13 cellular contexts compared by ENCODE assay signal in the genomic region with DNA sequence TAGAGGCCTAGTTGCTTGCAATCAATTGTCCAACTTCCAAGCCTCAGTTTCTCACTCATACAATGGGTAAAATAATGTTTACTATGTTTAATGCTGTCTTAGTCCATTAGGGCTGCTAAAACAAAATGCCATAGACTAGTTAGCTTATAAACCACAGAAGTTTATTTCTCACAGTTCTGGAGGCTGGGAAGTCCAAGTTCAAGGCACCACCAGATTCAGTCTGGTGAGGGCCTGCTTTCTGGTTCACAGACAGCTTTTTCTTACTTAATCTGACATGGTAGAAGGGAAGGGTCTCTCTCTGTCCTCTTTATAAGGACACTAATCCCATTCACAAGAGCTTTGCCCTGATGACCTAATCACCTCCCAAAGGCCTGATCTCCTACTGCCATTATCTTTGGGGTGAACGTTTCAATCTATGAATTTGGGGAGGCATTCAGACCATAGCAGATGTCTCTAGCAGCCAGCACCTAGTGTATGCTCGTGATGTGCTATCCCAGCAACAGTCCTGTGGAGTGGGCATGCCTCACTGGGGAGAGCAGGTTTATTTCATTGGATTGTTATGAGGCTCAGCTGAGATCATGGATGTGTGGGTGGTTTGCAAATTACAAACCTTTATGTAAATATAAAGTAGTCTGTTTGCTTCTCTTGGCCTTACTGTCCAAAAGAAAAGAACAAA. TPM values are rescaled to one million over a fixed set of nuclear protein-coding genes. Genes with fewer than 3 reads are reported as not detected.
DNase-seq lines count a peak whose midpoint lies in the region; ATAC-seq, FAIRE-seq and TF ChIP-seq lines count a peak whose summit lies in the region.
"Had no signal": no experiment of that assay in that cellular context is flagged by ENCODE, and none has a peak within 500 bp of the region (broad histone marks: within the 10 kb centered on the region; RNA-seq: fewer than 3 reads in every experiment).

No MANE protein-coding gene starts in this region.

- peaks cover 70% of the 10 kb centered on the region for H3K36me3 ChIP-seq in mesodermal cell (ENCODE audit: control insufficient read depth, insufficient read depth, low read length)

- H3K27me3 Mint-ChIP-seq in activated T-helper 17 cell treated with anti-CD3 and anti-CD28 coated beads, Interleukin-2, amount 50 U/mL, for 72 hours, result no peaks in the 10 kb centered on the region
- H3K27me3 Mint-ChIP-seq in stimulated activated memory B cell treated with anti-CD40 and anti-IgM and Interleukin-4, amounts not matched to agents 10 μg/mL and 1 μg/mL and 100 μg/mL, for 72 hours, result no peaks in the 10 kb centered on the region
- H3K27me3 Mint-ChIP-seq: activated naive CD4-positive, alpha-beta T cell treated with anti-CD3 and anti-CD28 coated beads, Interleukin-2, amount 10 ng/mL, durations not matched to agents 7 days and 5 days had no signal

- H3K4me1 ChIP-seq in mesodermal cell (ENCODE audit: control insufficient read depth, insufficient read depth, low read length, poor library complexity, severe bottlenecking), result peaks cover 39% of the 10 kb centered on the region

- peaks cover 5% of the 10 kb centered on the region for H3K9me3 ChIP-seq in mesodermal cell (ENCODE audit: control insufficient read depth, low read length)

- peaks cover 59% of the 10 kb centered on the region for H3K4me1 Mint-ChIP-seq in activated T-helper 17 cell treated with anti-CD3 and anti-CD28 coated beads, Interleukin-2, amount 50 U/mL, for 72 hours
- H3K4me1 Mint-ChIP-seq in stimulated activated memory B cell treated with anti-CD40 and anti-IgM and Interleukin-4, amounts not matched to agents 10 μg/mL and 1 μg/mL and 100 μg/mL, for 72 hours, result peaks cover 74% of the 10 kb centered on the region

- peak; percentile 5 for FAIRE-seq in GM12891 (lab: Jason Lieb, UNC)

- no peak overlapping the region for H3K4me3 Mint-ChIP-seq in activated T-helper 17 cell treated with anti-CD3 and anti-CD28 coated beads, Interleukin-2, amount 50 U/mL, for 72 hours
- no peak overlapping the region for H3K4me3 Mint-ChIP-seq in stimulated activated memory B cell treated with anti-CD40 and anti-IgM and Interleukin-4, amounts not matched to agents 10 μg/mL and 1 μg/mL and 100 μg/mL, for 72 hours
- H3K4me3 Mint-ChIP-seq: activated naive CD4-positive, alpha-beta T cell treated with anti-CD3 and anti-CD28 coated beads, Interleukin-2, amount 10 ng/mL, durations not matched to agents 7 days and 5 days had no signal

- H3K9me3 Mint-ChIP-seq in activated T-helper 17 cell treated with anti-CD3 and anti-CD28 coated beads, Interleukin-2, amount 50 U/mL, for 72 hours, result no peaks in the 10 kb centered on the region
- no peaks in the 10 kb centered on the region for H3K9me3 Mint-ChIP-seq in stimulated activated memory B cell treated with anti-CD40 and anti-IgM and Interleukin-4, amounts not matched to agents 10 μg/mL and 1 μg/mL and 100 μg/mL, for 72 hours

- H3K36me3 Mint-ChIP-seq in activated T-helper 17 cell treated with anti-CD3 and anti-CD28 coated beads, Interleukin-2, amount 50 U/mL, for 72 hours (ENCODE audit: low read depth), result peaks cover 26% of the 10 kb centered on the region
- H3K36me3 Mint-ChIP-seq in stimulated activated memory B cell treated with anti-CD40 and anti-IgM and Interleukin-4, amounts not matched to agents 10 μg/mL and 1 μg/mL and 100 μg/mL, for 72 hours, result peaks cover 49% of the 10 kb centered on the region

- peak overlapping the region; percentile 4 for H3K27ac Mint-ChIP-seq in activated T-helper 17 cell treated with anti-CD3 and anti-CD28 coated beads, Interleukin-2, amount 50 U/mL, for 72 hours
- H3K27ac Mint-ChIP-seq in stimulated activated memory B cell treated with anti-CD40 and anti-IgM and Interleukin-4, amounts not matched to agents 10 μg/mL and 1 μg/mL and 100 μg/mL, for 72 hours, result peak overlapping the region; percentile 84
- H3K27ac Mint-ChIP-seq: activated naive CD4-positive, alpha-beta T cell treated with anti-CD3 and anti-CD28 coated beads, Interleukin-2, amount 10 ng/mL, durations not matched to agents 7 days and 5 days had no signal

- peak overlapping the region; percentile 47 for H3K27ac ChIP-seq in mesodermal cell (ENCODE audit: low read depth, low read length, severe bottlenecking)
- H3K27ac ChIP-seq: C4-2B had no signal

- TF ChIP-seq POLR2A in GM12891 (IDR thresholded peaks at IDR 0.05; ENCODE audit: low read depth, low read length), result no peak

- ATAC-seq in activated T-helper 17 cell treated with anti-CD3 and anti-CD28 coated beads, Interleukin-2, amount 50 U/mL, for 72 hours (replicated peaks), result no peak
- ATAC-seq in stimulated activated memory B cell treated with anti-CD40 and anti-IgM and Interleukin-4, amounts not matched to agents 10 μg/mL and 1 μg/mL and 100 μg/mL, for 72 hours, result no peak
- ATAC-seq in HG03025 (IDR thresholded peaks at IDR 0.05; ENCODE audit: low FRiP score, unreplicated experiment), result no peak

- H3K4me3 ChIP-seq in mesodermal cell (ENCODE audit: extremely low read depth, insufficient read depth, low read length, poor library complexity, severe bottlenecking), result no peak overlapping the region

- DNase-seq in GM12891 (ENCODE audit: insufficient read length, low spot score) (no peak), ecto neural progenitor cell (ENCODE audit: low spot score) (no peak), NCI-H69 (lab: John Stamatoyannopoulos, UW) (no peak)
- DNase-seq in activated CD4-positive, alpha-beta T cell treated with anti-CD3 and anti-CD28 coated beads for 48 hours, result no peak
- DNase-seq: activated naive CD4-positive, alpha-beta T cell treated with anti-CD3 and anti-CD28 coated beads, Interleukin-2, amount 10 ng/mL, durations not matched to agents 7 days and 5 days; cortex of kidney; NCI-H2171 treated with DMSO at 0.1 percent for 48 hours; occipital lobe had no signal

- WGBS in mesodermal cell (ENCODE audit: insufficient coverage in 2 of 2), 2 experiments, result 100% methylated on average over 2 of the region's 2 CpGs; no CpG with 5 or more reads in 1 of the 2 experiments

TF ChIP-seq in GM12891, 5 proteins besides CTCF, POLR2A, EP300 and RAD21:
- TF ChIP-seq POLR2AphosphoS5 (IDR thresholded peaks at IDR 0.05; ENCODE audit: low read depth, low read length) (no peak), TAF1 (IDR thresholded peaks at IDR 0.05; ENCODE audit: low read depth, low read length) (no peak), POU2F2 (IDR thresholded peaks at IDR 0.05; ENCODE audit: low read depth, low read length) (no peak), PAX5 (IDR thresholded peaks at IDR 0.05; ENCODE audit: insufficient read depth, low read length, severe bottlenecking) (no peak), SPI1 (IDR thresholded peaks at IDR 0.05; ENCODE audit: low read depth, low read length) (no peak)

RNA-seq across cellular contexts. Expression of a gene that starts 25.2 kb away (rescaled TPM):
- polyA plus RNA-seq in GM12891 (2012; ENCODE audit: low read depth, missing spikeins), result 1.3 TPM
- 10 to 100 TPM; 11.6 to 20.0 TPM for total RNA-seq in activated T-helper 17 cell treated with anti-CD3 and anti-CD28 coated beads, Interleukin-2, amount 50 U/mL, for 72 hours
- 22.0 TPM for polyA plus RNA-seq in mesodermal cell (2013, experiment 1 of 2)
- polyA plus RNA-seq in mesodermal cell (2013, experiment 2 of 2), result 19.1 TPM
